ENCODE assay signal across 11 cellular contexts in genomic region chr17:43015579-43015978, GRCh38. TPM values are rescaled to one million over a fixed set of nuclear protein-coding genes. Genes with fewer than 3 reads are reported as not detected.
DNase-seq lines count a peak whose midpoint lies in the region; ATAC-seq and TF ChIP-seq lines count a peak whose summit lies in the region.
"Had no signal": no experiment of that assay in that cellular context is flagged by ENCODE, and none has a peak within 500 bp of the region (broad histone marks: within the 10 kb centered on the region; RNA-seq: fewer than 3 reads in every experiment).

No MANE protein-coding gene starts in this region.

- H3K79me2 ChIP-seq in parathyroid adenoma = no peaks in the 10 kb centered on the region

- H3K4me1 Mint-ChIP-seq in CD14-positive monocyte = peaks cover 56% of the 10 kb centered on the region
- H3K4me1 Mint-ChIP-seq in activated T-cell treated with anti-CD3 and anti-CD28 coated beads, Interleukin-2, amount 50 U/mL, for 72 hours (ENCODE audit: low read depth) = peaks cover 2% of the 10 kb centered on the region

- H2AFZ ChIP-seq in parathyroid adenoma = no peak overlapping the region
- H2AFZ ChIP-seq: GM23248 had no signal

- H3K9me3 Mint-ChIP-seq in CD14-positive monocyte = no peaks in the 10 kb centered on the region
- H3K9me3 Mint-ChIP-seq in activated T-cell treated with anti-CD3 and anti-CD28 coated beads, Interleukin-2, amount 50 U/mL, for 72 hours = no peaks in the 10 kb centered on the region
- H3K9me3 Mint-ChIP-seq: effector memory CD8-positive, alpha-beta T cell had no signal

- DNase-seq in CD14-positive monocyte (ENCODE audit: low spot score) = no peak
- DNase-seq in left cardiac atrium = peak; percentile 87
- no peak for DNase-seq in iPS-NIHi11 (ENCODE audit: low spot score)
- DNase-seq in activated effector memory CD4-positive, alpha-beta T cell treated with Interleukin-2 at 50 U/mL for 16 hours = no peak
- no peak for DNase-seq in GDM1 (lab: John Stamatoyannopoulos, UW)
- no peak for DNase-seq in activated T-cell treated with anti-CD3 and anti-CD28 coated beads, Interleukin-2, amount 50 U/mL, for 72 hours
- DNase-seq: activated gamma-delta T cell treated with Interleukin-2 at 50 U/mL for 16 hours; effector memory CD8-positive, alpha-beta T cell; GM23248 had no signal

- H3K4me3 Mint-ChIP-seq in CD14-positive monocyte = no peak overlapping the region
- no peak overlapping the region for H3K4me3 Mint-ChIP-seq in activated T-cell treated with anti-CD3 and anti-CD28 coated beads, Interleukin-2, amount 50 U/mL, for 72 hours
- H3K4me3 Mint-ChIP-seq: effector memory CD8-positive, alpha-beta T cell had no signal

- no peaks in the 10 kb centered on the region for H3K9me3 ChIP-seq in parathyroid adenoma (ENCODE audit: control insufficient read depth, low read length)

- H3K27me3 ChIP-seq in parathyroid adenoma (ENCODE audit: control insufficient read depth, insufficient read depth, low read length) = no peaks in the 10 kb centered on the region

- peak overlapping the region in 5 of 7 donors; percentile 14 to 66 (median 25) for H3K27ac Mint-ChIP-seq in CD14-positive monocyte
- no peak overlapping the region for H3K27ac Mint-ChIP-seq in activated T-cell treated with anti-CD3 and anti-CD28 coated beads, Interleukin-2, amount 50 U/mL, for 72 hours

- peak; percentile 59 to 60 for ATAC-seq in left cardiac atrium
- no peak for ATAC-seq in activated T-cell treated with anti-CD3 and anti-CD28 coated beads, Interleukin-2, amount 50 U/mL, for 72 hours (replicated peaks in 1 of 2)
- ATAC-seq: effector memory CD8-positive, alpha-beta T cell had no signal

- H3K36me3 ChIP-seq in parathyroid adenoma (ENCODE audit: control insufficient read depth, insufficient read depth, low read length) = no peaks in the 10 kb centered on the region

- intact Hi-C loops in CD14-positive monocyte (cut with micrococcal nuclease) (loop anchor here in 1 of 2 donors (10.0 kb wide), 1 partner anchor 109 kb away; the partner anchor contains the start of gene BRCA1), left cardiac atrium (cut with DNase I) (no loop called here)

- TF ChIP-seq CTCF in CD14-positive monocyte (IDR thresholded peaks at IDR 0.05) (no peak), parathyroid adenoma (IDR thresholded peaks at IDR 0.05) (no peak)

- no peak overlapping the region for H3K4me2 ChIP-seq in parathyroid adenoma (ENCODE audit: low read length)

- H3K27me3 Mint-ChIP-seq in CD14-positive monocyte (ENCODE audit: low read depth in 3 of 3) = no peaks in the 10 kb centered on the region
- H3K27me3 Mint-ChIP-seq in activated T-cell treated with anti-CD3 and anti-CD28 coated beads, Interleukin-2, amount 50 U/mL, for 72 hours (ENCODE audit: low read depth) = no peaks in the 10 kb centered on the region
- H3K27me3 Mint-ChIP-seq: effector memory CD8-positive, alpha-beta T cell had no signal

- H3K9ac ChIP-seq in parathyroid adenoma = no peak overlapping the region
- H3K9ac ChIP-seq: GM23248 had no signal

- H3K4me3 ChIP-seq in parathyroid adenoma (ENCODE audit: low read depth, low read length) = no peak overlapping the region
- H3K4me3 ChIP-seq: GM23248 had no signal

- peaks cover 3% of the 10 kb centered on the region for H3K4me1 ChIP-seq in parathyroid adenoma

- H3K27ac ChIP-seq in angular gyrus (ENCODE audit: low read depth, low read length) (peak overlapping the region; percentile 3), parathyroid adenoma (peak overlapping the region; percentile 49)
- H3K27ac ChIP-seq: GM23248 had no signal

- H3K36me3 Mint-ChIP-seq in CD14-positive monocyte = peaks cover 51 to 55% of the 10 kb centered on the region in 2 donors
- H3K36me3 Mint-ChIP-seq in activated T-cell treated with anti-CD3 and anti-CD28 coated beads, Interleukin-2, amount 50 U/mL, for 72 hours (ENCODE audit: insufficient read depth in 2 of 2) = peaks cover 0 to 3% of the 10 kb centered on the region in 2 donors

RNA-seq across cellular contexts. Expression of gene VAT1, which starts 6.6 kb away (rescaled TPM):
- polyA plus RNA-seq in CD14-positive monocyte = 10 to 100 TPM; 38.0 to 39.5 TPM
- total RNA-seq in left cardiac atrium = 100 to 1,000 TPM; 115 to 118 TPM
- 10 to 100 TPM; 13.2 to 23.2 TPM for total RNA-seq in activated T-cell treated with anti-CD3 and anti-CD28 coated beads, Interleukin-2, amount 50 U/mL, for 72 hours

RNA-seq across cellular contexts. Expression of gene IFI35, which starts 9.0 kb away (rescaled TPM):
- polyA plus RNA-seq in CD14-positive monocyte = 100 to 1,000 TPM; 106 to 152 TPM
- total RNA-seq in left cardiac atrium = 10 to 100 TPM; 19.4 to 23.7 TPM
- 10 to 100 TPM; 28.3 to 63.3 TPM for total RNA-seq in activated T-cell treated with anti-CD3 and anti-CD28 coated beads, Interleukin-2, amount 50 U/mL, for 72 hours

RNA-seq across cellular contexts. Expression of gene RND2, which starts 9.5 kb away (rescaled TPM):
- polyA plus RNA-seq in CD14-positive monocyte = not detected
- total RNA-seq in left cardiac atrium = 1 to 10 TPM; 1.6 to 1.8 TPM
- total RNA-seq in activated T-cell treated with anti-CD3 and anti-CD28 coated beads, Interleukin-2, amount 50 U/mL, for 72 hours = not detected

RNA-seq across cellular contexts. Expression of gene RPL27, which starts 17.4 kb away (rescaled TPM):
- polyA plus RNA-seq in CD14-positive monocyte = 1,000 to 10,000 TPM; 1,073 to 1,232 TPM
- total RNA-seq in left cardiac atrium = 100 to 1,000 TPM; 722 to 820 TPM
- 1,000 to 10,000 TPM; 1,142 to 1,191 TPM for total RNA-seq in activated T-cell treated with anti-CD3 and anti-CD28 coated beads, Interleukin-2, amount 50 U/mL, for 72 hours

RNA-seq across cellular contexts. Expression of gene RUNDC1, which starts 35.2 kb away (rescaled TPM):
- polyA plus RNA-seq in CD14-positive monocyte = 10 to 100 TPM in 1 of 2 donors, 1 to 10 TPM in 1; 7.5 to 10.3 TPM
- 10 to 100 TPM in 1 of 2 donors, 1 to 10 TPM in 1; 9.3 to 14.5 TPM for total RNA-seq in left cardiac atrium
- 10 to 100 TPM in 1 of 2 donors, 1 to 10 TPM in 1; 10.0 to 11.5 TPM for total RNA-seq in activated T-cell treated with anti-CD3 and anti-CD28 coated beads, Interleukin-2, amount 50 U/mL, for 72 hours

Comparison
In these comparisons a context has a peak if more than half of its experiments do, and no peak if none do; other contexts are left out.
1. ATAC-seq: peak in left cardiac atrium (2 of 2); none in activated T-cell treated with anti-CD3 and anti-CD28 coated beads, Interleukin-2, amount 50 U/mL, for 72 hours (0 of 2).
2. RNA of gene VAT1, which starts 6.6 kb away (total RNA-seq): 115 to 118 TPM in left cardiac atrium; 13.2 to 23.2 TPM in activated T-cell treated with anti-CD3 and anti-CD28 coated beads, Interleukin-2, amount 50 U/mL, for 72 hours; every median in the first group is over 4 times any median in the second.